In genomic region chr9:131178382-131178781, GRCh38 we compare ENCODE assay signal across 9 cellular contexts. TPM values are rescaled to one million over a fixed set of nuclear protein-coding genes. Genes with fewer than 3 reads are reported as not detected.
A peak's percentile ranks its signal among the peaks of the same experiment; 100 is the strongest.
DNase-seq lines count a peak whose midpoint lies in the region; ATAC-seq and TF ChIP-seq lines count a peak whose summit lies in the region.
"Had no signal": no experiment of that assay in that cellular context is flagged by ENCODE, and none has a peak within 500 bp of the region (broad histone marks: within the 10 kb centered on the region; RNA-seq: fewer than 3 reads in every experiment).

No MANE protein-coding gene starts in this region.

- H3K36me3 Mint-ChIP-seq in CD4-positive, CD25-positive, alpha-beta regulatory T cell: peaks cover 54% of the 10 kb centered on the region

- ATAC-seq in CD4-positive, CD25-positive, alpha-beta regulatory T cell (ENCODE audit: low read depth in 2 of 2): peak; percentile 98
- ATAC-seq in GM19438 (IDR thresholded peaks at IDR 0.05; ENCODE audit: low read depth, unreplicated experiment) (peak; percentile 63), sciatic nerve (peak; percentile 92), GM21515 (IDR thresholded peaks at IDR 0.05; ENCODE audit: unreplicated experiment) (no peak)

- no peak overlapping the region for H3K4me3 Mint-ChIP-seq in CD4-positive, CD25-positive, alpha-beta regulatory T cell

- peaks cover 77% of the 10 kb centered on the region for H3K36me3 ChIP-seq in CD4-positive, CD25-positive, alpha-beta regulatory T cell (ENCODE audit: control insufficient read depth, insufficient read depth, low read length)
- H3K36me3 ChIP-seq in right atrium auricular region: peaks cover 42% of the 10 kb centered on the region

- no peaks in the 10 kb centered on the region for H3K9me3 ChIP-seq in CD4-positive, CD25-positive, alpha-beta regulatory T cell (ENCODE audit: control insufficient read depth in 2 of 2, low read length in 2 of 2)
- no peaks in the 10 kb centered on the region for H3K9me3 ChIP-seq in right atrium auricular region

- H3K27ac Mint-ChIP-seq in CD4-positive, CD25-positive, alpha-beta regulatory T cell: peak overlapping the region in 1 of 3 donors; percentile 42

- H3K9me3 Mint-ChIP-seq in CD4-positive, CD25-positive, alpha-beta regulatory T cell: no peaks in the 10 kb centered on the region

- peak; percentile 57 to 82 (median 75) for DNase-seq in CD4-positive, CD25-positive, alpha-beta regulatory T cell
- DNase-seq in LNCaP clone FGC (ENCODE audit: low read depth) (peak; percentile 13), T-helper 2 cell (peak; percentile 33 to 82 (median 56)), amniotic epithelial cell (ENCODE audit: low read depth) (peak; percentile 54), right atrium auricular region (ENCODE audit: low spot score) (peak; percentile 75), sciatic nerve (ENCODE audit: low spot score) (peak; percentile 72)

- no peak overlapping the region for H3K4me3 ChIP-seq in CD4-positive, CD25-positive, alpha-beta regulatory T cell (ENCODE audit: low read depth, low read length)
- H3K4me3 ChIP-seq in LNCaP clone FGC (ENCODE audit: low read depth, low read length) (no peak overlapping the region), right atrium auricular region (no peak overlapping the region)
- H3K4me3 ChIP-seq: SK-N-MC had no signal

- H3K27me3 ChIP-seq in CD4-positive, CD25-positive, alpha-beta regulatory T cell (ENCODE audit: control insufficient read depth, insufficient read depth, low read length): no peaks in the 10 kb centered on the region
- no peaks in the 10 kb centered on the region for H3K27me3 ChIP-seq in right atrium auricular region

- H3K27me3 Mint-ChIP-seq in CD4-positive, CD25-positive, alpha-beta regulatory T cell: no peaks in the 10 kb centered on the region

- H3K27ac ChIP-seq in CD4-positive, CD25-positive, alpha-beta regulatory T cell (ENCODE audit: insufficient read depth, low read length, poor library complexity, severe bottlenecking): no peak overlapping the region
- H3K27ac ChIP-seq in right atrium auricular region: peak overlapping the region; percentile 42 to 58
- H3K27ac ChIP-seq: SK-N-MC had no signal

- peaks cover 5% of the 10 kb centered on the region for H3K4me1 ChIP-seq in CD4-positive, CD25-positive, alpha-beta regulatory T cell (ENCODE audit: control insufficient read depth, insufficient read depth, low read length, poor library complexity, severe bottlenecking)
- H3K4me1 ChIP-seq in right atrium auricular region: peaks cover 0 to 19% of the 10 kb centered on the region in 2 donors

- intact Hi-C loops in sciatic nerve (cut with DNase I): loop anchor here (10.0 kb wide), 1 partner anchor 156 kb away; no protein-coding TSS in a partner anchor

- peaks cover 17 to 29% (median 22%) of the 10 kb centered on the region in 4 donors for H3K4me1 Mint-ChIP-seq in CD4-positive, CD25-positive, alpha-beta regulatory T cell

- TF ChIP-seq CTCF in LNCaP clone FGC (IDR thresholded peaks at IDR 0.05; ENCODE audit: control insufficient read depth, extremely low read depth, insufficient read depth) (peak; percentile 96), right atrium auricular region (IDR thresholded peaks at IDR 0.05) (peak; percentile 95)

RNA-seq across cellular contexts. Expression of gene NUP214, which starts 53.0 kb away (rescaled TPM):
- total RNA-seq in CD4-positive, CD25-positive, alpha-beta regulatory T cell: 124 TPM
- 10 to 100 TPM in 3 of 4 donors, 1 to 10 TPM in 1; 9.8 to 19.1 (median 14.7) TPM for polyA plus RNA-seq in CD4-positive, CD25-positive, alpha-beta regulatory T cell
- total RNA-seq in right atrium auricular region: 10 to 100 TPM; 29.5 to 31.6 TPM
- total RNA-seq in sciatic nerve: 73.7 TPM

Comparison
In these comparisons a context has a peak if more than half of its experiments do, and no peak if none do; other contexts are left out.
1. DNase-seq: peak in every context shown above with its lines; median percentile 75 in CD4-positive, CD25-positive, alpha-beta regulatory T cell; 75 in right atrium auricular region; 72 in sciatic nerve; 56 in T-helper 2 cell; 54 in amniotic epithelial cell; 13 in LNCaP clone FGC.